ENCODE assay signal across 8 cellular contexts in the genomic region with DNA sequence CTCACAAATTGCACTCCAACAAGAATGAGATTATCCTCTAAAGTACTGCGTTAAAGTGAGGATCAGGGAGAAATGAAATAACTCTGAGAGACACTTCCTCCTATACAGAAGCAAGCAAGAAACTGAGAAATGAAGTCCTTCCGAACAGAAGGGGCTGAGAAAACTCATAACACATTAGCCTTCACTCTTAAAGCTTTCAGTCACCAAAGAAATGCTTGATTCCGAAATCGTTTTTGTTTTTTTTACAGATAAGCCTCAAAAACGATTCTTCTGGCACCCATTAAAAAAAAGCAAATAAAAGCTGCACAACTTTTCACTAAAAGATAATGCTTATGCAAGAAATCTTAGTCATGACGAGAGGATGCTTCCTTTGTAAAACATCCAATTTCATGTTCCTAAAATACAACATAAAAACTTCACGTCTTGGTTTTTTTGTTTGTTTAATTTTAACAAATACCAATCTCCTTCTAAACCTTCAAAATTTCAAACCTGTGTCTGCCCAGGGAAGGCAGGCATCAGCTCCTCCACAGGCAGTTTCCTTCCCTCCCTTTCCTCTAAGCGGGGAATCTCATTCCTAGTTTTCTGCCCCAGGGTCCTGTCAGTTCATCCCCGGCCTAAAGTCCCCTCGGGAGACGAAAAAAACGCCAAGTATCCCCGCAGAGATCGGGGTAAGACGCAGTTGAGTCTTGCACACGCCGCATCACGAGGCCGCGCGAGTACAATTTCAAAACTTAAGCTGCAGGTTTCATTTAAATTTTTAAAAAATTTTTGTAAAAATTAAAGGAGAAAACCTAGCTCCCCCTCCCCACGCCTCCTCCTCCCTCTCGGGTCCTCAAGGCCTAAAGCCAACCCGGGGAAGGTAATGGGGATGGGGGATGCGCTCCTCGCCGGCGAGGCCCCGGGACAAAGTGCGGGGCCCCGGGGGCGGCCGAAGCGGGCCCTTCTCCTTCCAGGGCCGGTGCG. TPM values are rescaled to one million over a fixed set of nuclear protein-coding genes. Genes with fewer than 3 reads are reported as not detected.
DNase-seq lines count a peak whose midpoint lies in the region; ATAC-seq and TF ChIP-seq lines count a peak whose summit lies in the region.

No MANE protein-coding gene starts in this region.

- peak overlapping the region; percentile 96 for H3K27ac Mint-ChIP-seq in activated naive CD4-positive, alpha-beta T cell treated with anti-CD3 and anti-CD28 coated beads, Interleukin-2, amount 10 ng/mL, durations not matched to agents 7 days and 5 days

- H3K4me2 ChIP-seq in KMS-11 (peak overlapping the region; percentile 85), hepatocyte (peak overlapping the region; percentile 79)

- peak overlapping the region; percentile 94 for H3K9ac ChIP-seq in KMS-11

- H3K4me3 ChIP-seq in KMS-11 (IDR thresholded peaks at IDR 0.05; ENCODE audit: insufficient read depth, low read depth, low read length) (no peak overlapping the region), hepatocyte (peak overlapping the region; percentile 87), skeletal muscle cell (ENCODE audit: low read depth, low read length) (peak overlapping the region; percentile 70)

- peaks cover 63% of the 10 kb centered on the region for H3K4me1 Mint-ChIP-seq in activated naive CD4-positive, alpha-beta T cell treated with anti-CD3 and anti-CD28 coated beads, Interleukin-2, amount 10 ng/mL, durations not matched to agents 7 days and 5 days

- no peaks in the 10 kb centered on the region for H3K27me3 Mint-ChIP-seq in activated naive CD4-positive, alpha-beta T cell treated with anti-CD3 and anti-CD28 coated beads, Interleukin-2, amount 10 ng/mL, durations not matched to agents 7 days and 5 days

- ATAC-seq in HG03469 (IDR thresholded peaks at IDR 0.05; ENCODE audit: unreplicated experiment): no peak

- H3K9me3 Mint-ChIP-seq in activated naive CD4-positive, alpha-beta T cell treated with anti-CD3 and anti-CD28 coated beads, Interleukin-2, amount 10 ng/mL, durations not matched to agents 7 days and 5 days: no peaks in the 10 kb centered on the region

- H3K36me3 Mint-ChIP-seq in activated naive CD4-positive, alpha-beta T cell treated with anti-CD3 and anti-CD28 coated beads, Interleukin-2, amount 10 ng/mL, durations not matched to agents 7 days and 5 days: peaks cover 33% of the 10 kb centered on the region

- TF ChIP-seq CTCF in KMS-11 (conservative IDR thresholded peaks at IDR 0.05; ENCODE audit: low read depth, low read length): no peak
- TF ChIP-seq CTCF in hepatocyte (IDR thresholded peaks at IDR 0.05; ENCODE audit: poor library complexity): no peak

- H2AFZ ChIP-seq in KMS-11 (ENCODE audit: low read depth): no peak overlapping the region; the same call in 1 of the 2 replicates
- H2AFZ ChIP-seq in hepatocyte: peak overlapping the region; percentile 58

- DNase-seq in NCI-H2227 (lab: John Stamatoyannopoulos, UW; ENCODE audit: unreplicated experiment) (peak; percentile 50), NCI-H2227 treated with DMSO at 0.1 percent for 48 hours (lab: John Stamatoyannopoulos, UW) (no peak), hepatocyte (ENCODE audit: low spot score) (peak; percentile 25), skeletal muscle cell (ENCODE audit: low read depth) (no peak), NCI-H446 treated with DMSO at 0.1 percent for 48 hours (lab: John Stamatoyannopoulos, UW) (no peak)
- DNase-seq in activated naive CD4-positive, alpha-beta T cell treated with anti-CD3 and anti-CD28 coated beads, Interleukin-2, amount 10 ng/mL, durations not matched to agents 7 days and 5 days: peak; percentile 28

- 2% methylated on average over 34 of the region's 36 CpGs for WGBS in hepatocyte (ENCODE audit: low lambda C conversion rate, missing lambda C conversion rate)

- no peaks in the 10 kb centered on the region for H3K9me3 ChIP-seq in hepatocyte (ENCODE audit: low read depth)

- H3K27me3 ChIP-seq in KMS-11 (ENCODE audit: insufficient read depth, low read depth) (no peaks in the 10 kb centered on the region), hepatocyte (no peaks in the 10 kb centered on the region)

- CTCF ChIA-PET in activated naive CD4-positive, alpha-beta T cell treated with anti-CD3 and anti-CD28 coated beads, Interleukin-2, amount 10 ng/mL, durations not matched to agents 7 days and 5 days (lab: Charles Lee): interaction anchor here (0.6 to 1.1 kb wide), 3 partner anchors 13 to 214 kb away, joined by 3 to 4 read pairs (median 3); no protein-coding TSS in a partner anchor

- peaks cover 25% of the 10 kb centered on the region for H4K20me1 ChIP-seq in KMS-11 (ENCODE audit: insufficient read depth)
- H4K20me1 ChIP-seq in hepatocyte (ENCODE audit: insufficient read depth, poor library complexity, severe bottlenecking): peaks cover 42% of the 10 kb centered on the region

- H3K79me2 ChIP-seq in KMS-11 (ENCODE audit: insufficient read depth, low read depth) (peaks cover 58% of the 10 kb centered on the region), hepatocyte (peaks cover 60% of the 10 kb centered on the region)

- H3K9me2 ChIP-seq in hepatocyte (replicated peaks; ENCODE audit: insufficient read depth): no peaks in the 10 kb centered on the region

- H3K27ac ChIP-seq in KMS-11: peak overlapping the region; percentile 86
- H3K27ac ChIP-seq in hepatocyte: peak overlapping the region; percentile 89

- H3K36me3 ChIP-seq in KMS-11 (ENCODE audit: insufficient read depth) (peaks cover 24% of the 10 kb centered on the region; the same call in 1 of the 2 replicates), hepatocyte (replicated peaks; ENCODE audit: insufficient read depth, low read depth) (no peaks in the 10 kb centered on the region)

- H3K4me3 Mint-ChIP-seq in activated naive CD4-positive, alpha-beta T cell treated with anti-CD3 and anti-CD28 coated beads, Interleukin-2, amount 10 ng/mL, durations not matched to agents 7 days and 5 days: peak overlapping the region; percentile 98

- H3K4me1 ChIP-seq in KMS-11 (ENCODE audit: low read depth, poor library complexity, severe bottlenecking): peaks cover 40% of the 10 kb centered on the region
- peaks cover 17% of the 10 kb centered on the region for H3K4me1 ChIP-seq in hepatocyte (ENCODE audit: insufficient read depth)

RNA-seq across cellular contexts. Expression of a gene that starts 1.1 kb away (rescaled TPM):
- 40.7 and 44.7 TPM in 2 replicates for total RNA-seq in hepatocyte
- 16.7 TPM in 2 replicates for polyA plus RNA-seq in hepatocyte

RNA-seq across cellular contexts. Expression of a gene that starts 36.5 kb away (rescaled TPM):
- total RNA-seq in hepatocyte: 34.5 and 44.7 TPM in 2 replicates
- 54.0 and 60.3 TPM in 2 replicates for polyA plus RNA-seq in hepatocyte

RNA-seq across cellular contexts. Expression of a gene that starts 57.4 kb away (rescaled TPM):
- 72.8 and 73.6 TPM in 2 replicates for total RNA-seq in hepatocyte
- polyA plus RNA-seq in hepatocyte: 55.5 and 62.1 TPM in 2 replicates

Comparison
In these comparisons a context has a peak if more than half of its experiments do, and no peak if none do; other contexts are left out.
1. DNase-seq: peak in NCI-H2227 (single experiment), activated naive CD4-positive, alpha-beta T cell treated with anti-CD3 and anti-CD28 coated beads, Interleukin-2, amount 10 ng/mL, durations not matched to agents 7 days and 5 days (single experiment) and hepatocyte (single experiment); none in NCI-H2227 treated with DMSO at 0.1 percent for 48 hours (single experiment), skeletal muscle cell (single experiment) and NCI-H446 treated with DMSO at 0.1 percent for 48 hours (single experiment).